Comparison of ENCODE assay signal across 1 cellular context in the genomic region with DNA sequence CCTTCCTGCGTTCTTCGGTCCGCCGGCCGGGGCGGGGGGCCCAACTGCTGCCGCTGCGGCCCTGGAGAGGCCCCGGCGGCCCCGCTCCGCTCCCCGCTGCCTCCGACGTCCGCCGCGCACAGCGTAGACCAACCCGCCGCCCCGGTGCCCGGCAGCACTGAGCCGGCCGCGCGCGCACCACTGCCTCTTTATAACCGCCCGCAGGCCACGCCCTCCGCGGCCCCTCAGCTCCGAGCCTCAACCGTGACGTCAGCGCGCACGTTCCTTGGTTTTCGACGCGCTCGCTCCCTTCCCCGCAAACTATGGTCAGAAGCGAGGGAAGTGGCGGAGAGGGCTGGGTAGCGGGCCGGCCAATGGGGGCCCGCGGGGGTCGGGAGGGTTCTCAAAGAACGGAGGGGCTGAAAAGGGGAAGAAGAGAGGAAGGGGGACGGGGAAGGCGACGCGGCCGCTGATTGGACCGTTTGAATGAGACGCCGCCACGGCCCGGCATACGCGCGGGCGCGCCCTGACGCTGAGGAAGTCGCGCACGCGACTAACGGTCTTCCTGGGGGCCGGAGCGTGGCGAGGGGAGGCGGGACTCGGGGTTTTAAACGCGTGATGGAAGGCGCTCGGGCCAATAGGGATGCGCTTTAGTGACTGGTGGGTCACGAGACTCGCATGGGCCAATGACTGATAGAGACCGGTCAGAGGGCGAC.
TF ChIP-seq lines count a peak whose summit lies in the region.

A gene (minus strand): TSS at position 164 of the 695 bp plus-strand sequence. CDS start 199 bp downstream, outside the sequence.

TF ChIP-seq in HCT116, 20 proteins besides CTCF, POLR2A, EP300 and RAD21 (continued from another document):
- TF ChIP-seq, protein P1, sequence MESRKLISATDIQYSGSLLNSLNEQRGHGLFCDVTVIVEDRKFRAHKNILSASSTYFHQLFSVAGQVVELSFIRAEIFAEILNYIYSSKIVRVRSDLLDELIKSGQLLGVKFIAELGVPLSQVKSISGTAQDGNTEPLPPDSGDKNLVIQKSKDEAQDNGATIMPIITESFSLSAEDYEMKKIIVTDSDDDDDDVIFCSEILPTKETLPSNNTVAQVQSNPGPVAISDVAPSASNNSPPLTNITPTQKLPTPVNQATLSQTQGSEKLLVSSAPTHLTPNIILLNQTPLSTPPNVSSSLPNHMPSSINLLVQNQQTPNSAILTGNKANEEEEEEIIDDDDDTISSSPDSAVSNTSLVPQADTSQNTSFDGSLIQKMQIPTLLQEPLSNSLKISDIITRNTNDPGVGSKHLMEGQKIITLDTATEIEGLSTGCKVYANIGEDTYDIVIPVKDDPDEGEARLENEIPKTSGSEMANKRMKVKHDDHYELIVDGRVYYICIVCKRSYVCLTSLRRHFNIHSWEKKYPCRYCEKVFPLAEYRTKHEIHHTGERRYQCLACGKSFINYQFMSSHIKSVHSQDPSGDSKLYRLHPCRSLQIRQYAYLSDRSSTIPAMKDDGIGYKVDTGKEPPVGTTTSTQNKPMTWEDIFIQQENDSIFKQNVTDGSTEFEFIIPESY (IDR thresholded peaks at IDR 0.05; ENCODE audit: extremely low read depth, insufficient replicate concordance, low read length), result no peak
- TF ChIP-seq ZNF274 (IDR thresholded peaks at IDR 0.05; ENCODE audit: low read depth, low read length), result no peak
- no peak for TF ChIP-seq JUND (IDR thresholded peaks at IDR 0.05)
- peak; percentile 79 for TF ChIP-seq TCF7L2 (IDR thresholded peaks at IDR 0.05; ENCODE audit: borderline replicate concordance, extremely low read depth, insufficient read depth, insufficient read length)
- no peak for TF ChIP-seq EZH2phosphoT487 (IDR thresholded peaks at IDR 0.05; ENCODE audit: borderline replicate concordance)
- TF ChIP-seq YY1 (IDR thresholded peaks at IDR 0.05; ENCODE audit: extremely low read depth, insufficient replicate concordance, low read depth, low read length), result peak; percentile 64
- no peak; the same call in 1 of the 2 replicates for TF ChIP-seq ELF1 (IDR thresholded peaks at IDR 0.05; ENCODE audit: borderline replicate concordance, low read depth)
- TF ChIP-seq, protein P2, sequence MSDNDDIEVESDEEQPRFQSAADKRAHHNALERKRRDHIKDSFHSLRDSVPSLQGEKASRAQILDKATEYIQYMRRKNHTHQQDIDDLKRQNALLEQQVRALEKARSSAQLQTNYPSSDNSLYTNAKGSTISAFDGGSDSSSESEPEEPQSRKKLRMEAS (IDR thresholded peaks at IDR 0.05), result peak; percentile 98
- TF ChIP-seq EGR1 (IDR thresholded peaks at IDR 0.05; ENCODE audit: low read depth), result no peak
- peak; percentile 98 for TF ChIP-seq POLR2AphosphoS5 (IDR thresholded peaks at IDR 0.05; ENCODE audit: low read depth, low read length)
TF ChIP-seq in HCT116: peak in this region for 8.
